6 cellular contexts compared by ENCODE assay signal in genomic region chr9:137286980-137287383, GRCh38. TPM values are rescaled to one million over a fixed set of nuclear protein-coding genes. Genes with fewer than 3 reads are reported as not detected.
DNase-seq lines count a peak whose midpoint lies in the region; TF ChIP-seq lines count a peak whose summit lies in the region.

No MANE protein-coding gene starts in this region.

- POLR2A ChIA-PET in PC-9 (lab: Charles Lee; ENCODE audit: unreplicated experiment) = interaction anchor here (0.6 to 1.2 kb wide), 2 partner anchors 9 to 143 kb away, joined by 3 to 4 read pairs; partner anchors contain the start of gene TOR4A

- H3K27ac ChIP-seq in PC-9 = no peak overlapping the region
- H3K27ac ChIP-seq in neuronal stem cell (replicated peaks; ENCODE audit: low read length) = no peak overlapping the region

- no peaks in the 10 kb centered on the region for H3K9me2 ChIP-seq in PC-9 (ENCODE audit: insufficient read depth)

- no peak overlapping the region for H2AK5ac ChIP-seq in neuronal stem cell (ENCODE audit: low read depth, low read length)

- H3K36me3 ChIP-seq in PC-9 (ENCODE audit: low read depth) (peaks cover 7% of the 10 kb centered on the region; the same call in 1 of the 2 replicates), neuronal stem cell (replicated peaks in 1 of 2; ENCODE audit: control insufficient read depth in 2 of 2, insufficient read depth in 2 of 2, low read length in 2 of 2) (no peaks in the 10 kb centered on the region)

- intact Hi-C loops in PC-9 (cut with micrococcal nuclease; ENCODE audit: unreplicated experiment) = no loop called here

- H3K79me2 ChIP-seq in PC-9 (ENCODE audit: low read depth) = no peaks in the 10 kb centered on the region

- no peak overlapping the region for H2BK15ac ChIP-seq in neuronal stem cell (ENCODE audit: low read length)

- H4K91ac ChIP-seq in neuronal stem cell (ENCODE audit: low read depth, low read length, poor library complexity) = no peak overlapping the region

- CTCF ChIA-PET in PC-9 (lab: Charles Lee) = interaction anchor here (0.6 to 0.7 kb wide), 5 partner anchors 50 to 471 kb away, joined by 3 to 5 read pairs (median 4); no protein-coding TSS in a partner anchor

- H3K9ac ChIP-seq in neuronal stem cell (ENCODE audit: low read depth, low read length, poor library complexity) = no peak overlapping the region

- no peak overlapping the region for H3K4me2 ChIP-seq in PC-9
- H3K4me2 ChIP-seq in neuronal stem cell (ENCODE audit: insufficient read depth, low read length, poor library complexity, severe bottlenecking) = no peak overlapping the region

- no TSS peak for BruUV-seq in PC-9 (replicated peaks; lab: Mats Ljungman, UMichigan)

- H3K23ac ChIP-seq in neuronal stem cell (ENCODE audit: low read depth, low read length, poor library complexity) = no peak overlapping the region

- no peaks in the 10 kb centered on the region for H3K9me3 ChIP-seq in PC-9 (ENCODE audit: insufficient read depth, low read depth)
- peaks cover 0 to 6% of the 10 kb centered on the region in 2 donors for H3K9me3 ChIP-seq in neuronal stem cell (replicated peaks in 1 of 2; ENCODE audit: control insufficient read depth in 2 of 2, insufficient read depth in 1 of 2, low read depth in 1 of 2, low read length in 2 of 2)

- H3F3A ChIP-seq in PC-9 (ENCODE audit: insufficient read depth, low read depth) = peaks cover 10% of the 10 kb centered on the region; the same call in 1 of the 2 replicates

- H3K4me3 ChIP-seq in PC-9 (no peak overlapping the region), neuronal stem cell (ENCODE audit: low read length in 2 of 2) (no peak overlapping the region)

- H3K14ac ChIP-seq in neuronal stem cell (ENCODE audit: low read length) = no peak overlapping the region

- no peak overlapping the region for H4K8ac ChIP-seq in neuronal stem cell (ENCODE audit: low read depth, low read length)

- H3K18ac ChIP-seq in neuronal stem cell (ENCODE audit: low read length) = no peak overlapping the region

- H3K4ac ChIP-seq in neuronal stem cell (ENCODE audit: low read length) = no peak overlapping the region

- H4K20me1 ChIP-seq in PC-9 (ENCODE audit: insufficient read depth) = no peaks in the 10 kb centered on the region

- H2BK5ac ChIP-seq in neuronal stem cell (ENCODE audit: low read length) = no peak overlapping the region

- H3K79me1 ChIP-seq in neuronal stem cell (ENCODE audit: low read depth, low read length) = no peaks in the 10 kb centered on the region

- peak; percentile 74 for TF ChIP-seq CTCF in PC-9 (conservative IDR thresholded peaks at IDR 0.05)

- H2AFZ ChIP-seq in PC-9 (no peak overlapping the region), neuronal stem cell (ENCODE audit: low read length) (no peak overlapping the region)

- H3K27me3 ChIP-seq in PC-9 (ENCODE audit: insufficient read depth, low read depth) (no peaks in the 10 kb centered on the region), neuronal stem cell (ENCODE audit: control insufficient read depth in 3 of 3, insufficient read depth in 3 of 3, low read depth in 1 of 3, low read length in 3 of 3) (no peaks in the 10 kb centered on the region)

- no peaks in the 10 kb centered on the region for H3K4me1 ChIP-seq in PC-9 (replicated peaks; ENCODE audit: insufficient read depth)
- H3K4me1 ChIP-seq in neuronal stem cell (ENCODE audit: control insufficient read depth in 2 of 2, insufficient read depth in 1 of 2, low read depth in 1 of 2, low read length in 2 of 2) = no peaks in the 10 kb centered on the region

- H2BK120ac ChIP-seq in neuronal stem cell (ENCODE audit: low read depth, low read length) = no peak overlapping the region

- DNase-seq in NCI-H1436 (lab: John Stamatoyannopoulos, UW) (peak; percentile 47), NCI-H1436 treated with DMSO at 0.1 percent for 48 hours (lab: John Stamatoyannopoulos, UW) (no peak), PC-9 (peak; percentile 63 to 69), foreskin melanocyte (peak; percentile 74), neuronal stem cell (ENCODE audit: low spot score) (no peak), cerebellum (ENCODE audit: low spot score) (no peak)

- WGBS in neuronal stem cell (ENCODE audit: extremely low coverage in 2 of 2, insufficient read length in 2 of 2, insufficient replicate concordance in 1 of 2), 2 donors = no CpG with 5 or more reads among the region's 14 CpGs

- no peak overlapping the region for H2BK12ac ChIP-seq in neuronal stem cell (ENCODE audit: low read length)

RNA-seq across cellular contexts. Expression of gene TOR4A, which starts 9.5 kb away (rescaled TPM):
- total RNA-seq in PC-9 (2021) = 48.9 and 59.9 TPM in 2 replicates
- 3.1 TPM for polyA plus RNA-seq in neuronal stem cell (2013, experiment 1 of 2)
- 3.0 TPM for polyA plus RNA-seq in neuronal stem cell (2013, experiment 2 of 2)
- total RNA-seq in cerebellum = 0.91 TPM

RNA-seq across cellular contexts. Expression of gene NRARP, which starts 15.1 kb away (rescaled TPM):
- 20.6 and 25.8 TPM in 2 replicates for total RNA-seq in PC-9 (2021)
- polyA plus RNA-seq in neuronal stem cell (2013, experiment 1 of 2) = 51.2 TPM
- 51.6 TPM for polyA plus RNA-seq in neuronal stem cell (2013, experiment 2 of 2)
- total RNA-seq in cerebellum = 4.4 TPM

RNA-seq across cellular contexts. Expression of gene NELFB, which starts 31.9 kb away (rescaled TPM):
- total RNA-seq in PC-9 (2021) = 94.2 and 103 TPM in 2 replicates
- polyA plus RNA-seq in neuronal stem cell (2013, experiment 1 of 2) = 45.7 TPM
- polyA plus RNA-seq in neuronal stem cell (2013, experiment 2 of 2) = 46.2 TPM
- total RNA-seq in cerebellum = 27.1 TPM

RNA-seq across cellular contexts. Expression of gene STPG3, which starts 35.9 kb away (rescaled TPM):
- total RNA-seq in PC-9 (2021) (0.45 and 0.46 TPM in 2 replicates), cerebellum (not detected)
- 0.07 TPM for polyA plus RNA-seq in neuronal stem cell (2013, experiment 1 of 2)
- not detected for polyA plus RNA-seq in neuronal stem cell (2013, experiment 2 of 2)

RNA-seq across cellular contexts. Expression of gene TUBB4B, which starts 45.9 kb away (rescaled TPM):
- total RNA-seq in PC-9 (2021) = 441 and 494 TPM in 2 replicates
- 358 TPM for polyA plus RNA-seq in neuronal stem cell (2013, experiment 1 of 2)
- 354 TPM for polyA plus RNA-seq in neuronal stem cell (2013, experiment 2 of 2)
- total RNA-seq in cerebellum = 62.8 TPM

Comparison
In these comparisons a context has a peak if more than half of its experiments do, and no peak if none do; other contexts are left out.
1. DNase-seq: peak in NCI-H1436 (single experiment), PC-9 (2 of 2) and foreskin melanocyte (single experiment); none in NCI-H1436 treated with DMSO at 0.1 percent for 48 hours (single experiment), neuronal stem cell (single experiment) and cerebellum (single experiment).
2. RNA of gene TOR4A, which starts 9.5 kb away (total RNA-seq): 48.9 to 59.9 TPM in PC-9; 0.91 TPM in cerebellum (single experiment); every median in the first group is over 10 times any median in the second.